ENCODE assay signal across 31 cellular contexts in genomic region chr5:24325306-24325832, GRCh38.
"Had no signal": no experiment of that assay in that cellular context is flagged by ENCODE, and none has a peak within 500 bp of the region (broad histone marks: within the 10 kb centered on the region; RNA-seq: fewer than 3 reads in every experiment).

No MANE protein-coding gene starts in this region.

- H2AFZ ChIP-seq: PC-9 had no signal

- H3K4me1 ChIP-seq: ascending aorta had no signal

- H3K27ac Mint-ChIP-seq: activated CD4-positive, alpha-beta T cell treated with anti-CD3 and anti-CD28 coated beads, Interleukin-2, amount 10 ng/mL, durations not matched to agents 24 days and 14 days; activated CD8-positive, alpha-beta T cell treated with anti-CD3 and anti-CD28 coated beads for 36 hours; activated naive CD4-positive, alpha-beta T cell treated with anti-CD3 and anti-CD28 coated beads, Interleukin-2, amount 50 U/mL, for 24 hours; activated naive CD8-positive, alpha-beta T cell treated with anti-CD3 and anti-CD28 coated beads, Interleukin-2, amount 10 ng/mL, durations not matched to agents 7 days and 5 days; activated T-cell treated with anti-CD3 and anti-CD28 coated beads, Interleukin-2, amount 50 U/mL, for 72 hours; activated T-helper 17 cell treated with anti-CD3 and anti-CD28 coated beads, Interleukin-2, amount 50 U/mL, for 72 hours; T-helper 1 cell treated with Interleukin-12 subunit alpha and Interleukin-12 subunit beta and Interleukin-4 antibody, amounts not matched to agents 30 μg/mL and 1 μg/mL, for 36 hours; T-helper 2 cell treated with Interferon-gamma antibody and Interleukin-4, amounts not matched to agents 5 μg/mL and 100 μg/mL, for 36 hours had no signal

- H3K27ac ChIP-seq: ascending aorta, cardiac muscle cell, PC-9 had no signal

- H3K4me3 ChIP-seq: ascending aorta, cardiac muscle cell, PC-9 had no signal

- ATAC-seq: activated CD8-positive, alpha-beta T cell treated with anti-CD3 and anti-CD28 coated beads for 36 hours; activated T-cell treated with anti-CD3 and anti-CD28 coated beads, Interleukin-2, amount 50 U/mL, for 72 hours; activated T-helper 17 cell treated with anti-CD3 and anti-CD28 coated beads, Interleukin-2, amount 50 U/mL, for 72 hours had no signal

- DNase-seq: activated CD4-positive, alpha-beta T cell treated with anti-CD3 and anti-CD28 coated beads, Interleukin-2, amount 10 ng/mL, durations not matched to agents 24 days and 14 days; activated CD4-positive, alpha-beta T cell treated with anti-CD3 and anti-CD28 coated beads, Interleukin-2, amount 50 U/mL, for 4 hours; activated CD8-positive, alpha-beta T cell treated with anti-CD3 and anti-CD28 coated beads for 36 hours; activated effector memory CD4-positive, alpha-beta T cell treated with anti-CD3 and anti-CD28 coated beads, Interleukin-2, amount 50 U/mL, for 16 hours; activated naive CD4-positive, alpha-beta T cell; activated naive CD8-positive, alpha-beta T cell treated with anti-CD3 and anti-CD28 coated beads, Interleukin-2, amount 10 ng/mL, durations not matched to agents 7 days and 5 days; activated T-cell treated with anti-CD3 and anti-CD28 coated beads, Interleukin-2, amount 50 U/mL, for 1 hour; activated T-cell treated with anti-CD3 and anti-CD28 coated beads, Interleukin-2, amount 50 U/mL, for 72 hours; amygdala; Karpas-422; KBM-7; NCI-H1048; NCI-H1436 treated with DMSO at 0.1 percent for 48 hours; NCI-H1694 treated with DMSO at 0.1 percent for 48 hours; NCI-H2029; NCI-H2107; NCI-H2171 treated with DMSO at 0.1 percent for 48 hours; NCI-H2227 treated with DMSO at 0.1 percent for 48 hours; NCI-H446; NCI-H510A treated with DMSO at 0.1 percent for 48 hours; NCI-H526 treated with DMSO at 0.1 percent for 48 hours; NCI-H82; PC-9; Right ventricle myocardium superior had no signal

- H3K4me2 ChIP-seq: PC-9 had no signal

- H3K4me1 Mint-ChIP-seq: activated CD4-positive, alpha-beta T cell treated with anti-CD3 and anti-CD28 coated beads, Interleukin-2, amount 10 ng/mL, durations not matched to agents 24 days and 14 days; activated naive CD4-positive, alpha-beta T cell treated with anti-CD3 and anti-CD28 coated beads, Interleukin-2, amount 50 U/mL, for 24 hours; activated naive CD8-positive, alpha-beta T cell treated with anti-CD3 and anti-CD28 coated beads, Interleukin-2, amount 10 ng/mL, durations not matched to agents 7 days and 5 days; activated T-helper 17 cell treated with anti-CD3 and anti-CD28 coated beads, Interleukin-2, amount 50 U/mL, for 72 hours; central memory CD8-positive, alpha-beta T cell had no signal

- H3K27me3 ChIP-seq: ascending aorta, cardiac muscle cell had no signal

- H3K36me3 Mint-ChIP-seq: activated naive CD4-positive, alpha-beta T cell treated with anti-CD3 and anti-CD28 coated beads, Interleukin-2, amount 50 U/mL, for 24 hours; activated naive CD8-positive, alpha-beta T cell treated with anti-CD3 and anti-CD28 coated beads, Interleukin-2, amount 10 ng/mL, durations not matched to agents 7 days and 5 days had no signal

- H3K36me3 ChIP-seq: ascending aorta, cardiac muscle cell had no signal

- H3K9me3 ChIP-seq: ascending aorta had no signal

- H3K4me3 Mint-ChIP-seq: activated CD4-positive, alpha-beta T cell treated with anti-CD3 and anti-CD28 coated beads, Interleukin-2, amount 10 ng/mL, durations not matched to agents 24 days and 14 days; activated CD8-positive, alpha-beta T cell treated with anti-CD3 and anti-CD28 coated beads for 36 hours; activated naive CD4-positive, alpha-beta T cell treated with anti-CD3 and anti-CD28 coated beads, Interleukin-2, amount 50 U/mL, for 24 hours; activated naive CD8-positive, alpha-beta T cell treated with anti-CD3 and anti-CD28 coated beads, Interleukin-2, amount 10 ng/mL, durations not matched to agents 7 days and 5 days; activated T-cell treated with anti-CD3 and anti-CD28 coated beads, Interleukin-2, amount 50 U/mL, for 72 hours; activated T-helper 17 cell treated with anti-CD3 and anti-CD28 coated beads, Interleukin-2, amount 50 U/mL, for 72 hours; central memory CD8-positive, alpha-beta T cell; T-helper 1 cell treated with Interleukin-12 subunit alpha and Interleukin-12 subunit beta and Interleukin-4 antibody, amounts not matched to agents 30 μg/mL and 1 μg/mL, for 36 hours; T-helper 2 cell treated with Interferon-gamma antibody and Interleukin-4, amounts not matched to agents 5 μg/mL and 100 μg/mL, for 36 hours had no signal
